Comparison of ENCODE assay signal across 22 cellular contexts in genomic region chr22:49303061-49303735, GRCh38.
DNase-seq lines count a peak whose midpoint lies in the region; ATAC-seq and TF ChIP-seq lines count a peak whose summit lies in the region.
"Had no signal": no experiment of that assay in that cellular context is flagged by ENCODE, and none has a peak within 500 bp of the region (broad histone marks: within the 10 kb centered on the region; RNA-seq: fewer than 3 reads in every experiment).

No MANE protein-coding gene starts in this region.

- intact Hi-C loops in activated CD4-positive, alpha-beta memory T cell treated with anti-CD3 and anti-CD28 coated beads for 36 hours (cut with micrococcal nuclease), result no loop called here

- H3K36me3 ChIP-seq in GM23338 (ENCODE audit: insufficient read depth), result no peaks in the 10 kb centered on the region
- H3K36me3 ChIP-seq: BE2C, brain microvascular endothelial cell, tibial nerve, WERI-Rb-1 had no signal

- no peaks in the 10 kb centered on the region for H3K27me3 Mint-ChIP-seq in activated CD4-positive, alpha-beta memory T cell treated with anti-CD3 and anti-CD28 coated beads, Interleukin-2, amount 10 ng/mL, durations not matched to agents 7 days and 5 days
- H3K27me3 Mint-ChIP-seq in activated CD4-positive, alpha-beta memory T cell treated with anti-CD3 and anti-CD28 coated beads for 36 hours, result peaks cover 18% of the 10 kb centered on the region
- H3K27me3 Mint-ChIP-seq in GM23338 (ENCODE audit: insufficient read depth, low read depth, poor library complexity), result peaks cover 12% of the 10 kb centered on the region
- H3K27me3 Mint-ChIP-seq in endothelial cell (ENCODE audit: unreplicated experiment), result peaks cover 6% of the 10 kb centered on the region

- H3K79me2 ChIP-seq in GM23338 (replicated peaks; ENCODE audit: insufficient read depth), result no peaks in the 10 kb centered on the region
- H3K79me2 ChIP-seq: parathyroid adenoma had no signal

- no peak overlapping the region for H2AFZ ChIP-seq in GM23338
- H2AFZ ChIP-seq: parathyroid adenoma had no signal

- ATAC-seq in GM23338, result no peak
- ATAC-seq in GM21528 (IDR thresholded peaks at IDR 0.05; ENCODE audit: low FRiP score, unreplicated experiment), result no peak
- ATAC-seq: activated naive CD8-positive, alpha-beta T cell treated with anti-CD3 and anti-CD28 coated beads, Interleukin-2, amount 50 U/mL, for 24 hours; activated T-helper 17 cell treated with anti-CD3 and anti-CD28 coated beads, Interleukin-2, amount 50 U/mL, for 72 hours had no signal

- no peak overlapping the region for H3K27ac Mint-ChIP-seq in activated CD4-positive, alpha-beta memory T cell treated with anti-CD3 and anti-CD28 coated beads, Interleukin-2, amount 10 ng/mL, durations not matched to agents 7 days and 5 days
- no peak overlapping the region for H3K27ac Mint-ChIP-seq in activated CD4-positive, alpha-beta memory T cell treated with anti-CD3 and anti-CD28 coated beads for 36 hours
- H3K27ac Mint-ChIP-seq in GM23338 (peak overlapping the region; percentile 37; the same call in 1 of the 2 replicates), endothelial cell (ENCODE audit: unreplicated experiment) (peak overlapping the region; percentile 36)
- H3K27ac Mint-ChIP-seq: activated naive CD8-positive, alpha-beta T cell treated with anti-CD3 and anti-CD28 coated beads, Interleukin-2, amount 50 U/mL, for 24 hours; activated T-helper 17 cell treated with anti-CD3 and anti-CD28 coated beads, Interleukin-2, amount 50 U/mL, for 72 hours; HFFc6; immature natural killer cell; T-helper 2 cell treated with Interferon-gamma antibody and Interleukin-4, amounts not matched to agents 5 μg/mL and 100 μg/mL, for 36 hours had no signal

- H3K36me3 Mint-ChIP-seq in activated CD4-positive, alpha-beta memory T cell treated with anti-CD3 and anti-CD28 coated beads, Interleukin-2, amount 10 ng/mL, durations not matched to agents 7 days and 5 days (ENCODE audit: low read depth), result no peaks in the 10 kb centered on the region
- H3K36me3 Mint-ChIP-seq in activated CD4-positive, alpha-beta memory T cell treated with anti-CD3 and anti-CD28 coated beads for 36 hours, result no peaks in the 10 kb centered on the region
- no peaks in the 10 kb centered on the region for H3K36me3 Mint-ChIP-seq in GM23338 (ENCODE audit: low read depth)
- H3K36me3 Mint-ChIP-seq in endothelial cell (ENCODE audit: low read depth, unreplicated experiment), result no peaks in the 10 kb centered on the region
- H3K36me3 Mint-ChIP-seq: immature natural killer cell had no signal

- no peak overlapping the region for H3K4me2 ChIP-seq in GM23338

- TF ChIP-seq CTCF in GM23338 (conservative IDR thresholded peaks at IDR 0.05; ENCODE audit: low read depth in 2 of 2) (no peak), endothelial cell (IDR thresholded peaks at IDR 0.05; ENCODE audit: unreplicated experiment) (no peak)

- peak; percentile 14 for DNase-seq in activated CD4-positive, alpha-beta memory T cell treated with anti-CD3 and anti-CD28 coated beads, Interleukin-2, amount 10 ng/mL, durations not matched to agents 7 days and 5 days
- no peak for DNase-seq in activated CD4-positive, alpha-beta memory T cell treated with anti-CD3 and anti-CD28 coated beads for 36 hours
- no peak for DNase-seq in GM23338 (ENCODE audit: low spot score)
- DNase-seq in endothelial cell (ENCODE audit: low spot score), result no peak
- DNase-seq in stimulated activated CD8-positive, alpha-beta memory T cell treated with anti-CD3 and anti-CD28 coated beads, Interleukin-4, amount 100 ng/mL, for 48 hours, result peak; percentile 2
- DNase-seq in germinal center (ENCODE audit: low spot score), result no peak
- no peak for DNase-seq in NCI-H2107 (lab: John Stamatoyannopoulos, UW)
- DNase-seq: activated naive CD8-positive, alpha-beta T cell treated with anti-CD3 and anti-CD28 coated beads, Interleukin-2, amount 50 U/mL, for 24 hours; BE2C; brain microvascular endothelial cell; EL; HFFc6; immature natural killer cell; NCI-H1092 treated with DMSO at 0.1 percent for 48 hours; NCI-H2029; stimulated activated naive CD4-positive, alpha-beta T cell; WERI-Rb-1 had no signal

- no peaks in the 10 kb centered on the region for H3K4me1 Mint-ChIP-seq in activated CD4-positive, alpha-beta memory T cell treated with anti-CD3 and anti-CD28 coated beads, Interleukin-2, amount 10 ng/mL, durations not matched to agents 7 days and 5 days
- no peaks in the 10 kb centered on the region for H3K4me1 Mint-ChIP-seq in activated CD4-positive, alpha-beta memory T cell treated with anti-CD3 and anti-CD28 coated beads for 36 hours (ENCODE audit: low read depth)
- H3K4me1 Mint-ChIP-seq in GM23338 (no peaks in the 10 kb centered on the region), endothelial cell (ENCODE audit: unreplicated experiment) (peaks cover 5% of the 10 kb centered on the region)
- H3K4me1 Mint-ChIP-seq: activated naive CD8-positive, alpha-beta T cell treated with anti-CD3 and anti-CD28 coated beads, Interleukin-2, amount 50 U/mL, for 24 hours; activated T-helper 17 cell treated with anti-CD3 and anti-CD28 coated beads, Interleukin-2, amount 50 U/mL, for 72 hours; immature natural killer cell had no signal

- no peaks in the 10 kb centered on the region for H4K20me1 ChIP-seq in GM23338 (replicated peaks; ENCODE audit: insufficient read depth)

- H3K4me1 ChIP-seq in GM23338 (ENCODE audit: insufficient read depth), result no peaks in the 10 kb centered on the region
- H3K4me1 ChIP-seq: BE2C, parathyroid adenoma had no signal

- no peak overlapping the region for H3K4me3 Mint-ChIP-seq in activated CD4-positive, alpha-beta memory T cell treated with anti-CD3 and anti-CD28 coated beads, Interleukin-2, amount 10 ng/mL, durations not matched to agents 7 days and 5 days
- H3K4me3 Mint-ChIP-seq in activated CD4-positive, alpha-beta memory T cell treated with anti-CD3 and anti-CD28 coated beads for 36 hours, result no peak overlapping the region
- H3K4me3 Mint-ChIP-seq in GM23338 (no peak overlapping the region; the same call in 2 of the 3 replicates), endothelial cell (ENCODE audit: unreplicated experiment) (peak overlapping the region; percentile 15)
- H3K4me3 Mint-ChIP-seq: activated naive CD8-positive, alpha-beta T cell treated with anti-CD3 and anti-CD28 coated beads, Interleukin-2, amount 50 U/mL, for 24 hours; activated T-helper 17 cell treated with anti-CD3 and anti-CD28 coated beads, Interleukin-2, amount 50 U/mL, for 72 hours; HFFc6; immature natural killer cell; T-helper 2 cell treated with Interferon-gamma antibody and Interleukin-4, amounts not matched to agents 5 μg/mL and 100 μg/mL, for 36 hours had no signal

- POLR2A ChIA-PET in activated CD4-positive, alpha-beta memory T cell treated with anti-CD3 and anti-CD28 coated beads, Interleukin-2, amount 10 ng/mL, durations not matched to agents 7 days and 5 days (lab: Charles Lee), result no interaction called here
- POLR2A ChIA-PET in activated CD4-positive, alpha-beta memory T cell treated with anti-CD3 and anti-CD28 coated beads for 36 hours (lab: Charles Lee), result no interaction called here

- H3K27ac ChIP-seq in GM23338 (ENCODE audit: low read depth), result no peak overlapping the region
- H3K27ac ChIP-seq: brain microvascular endothelial cell, parathyroid adenoma, tibial nerve, WERI-Rb-1 had no signal

- CTCF ChIA-PET in activated CD4-positive, alpha-beta memory T cell treated with anti-CD3 and anti-CD28 coated beads, Interleukin-2, amount 10 ng/mL, durations not matched to agents 7 days and 5 days (lab: Charles Lee), result interaction anchor here (0.5 kb wide), 1 partner anchor 1640 kb away, joined by 4 read pairs; no protein-coding TSS in a partner anchor
- CTCF ChIA-PET in activated CD4-positive, alpha-beta memory T cell treated with anti-CD3 and anti-CD28 coated beads for 36 hours (lab: Charles Lee), result interaction anchor here (3.7 kb wide), 1 partner anchor 256 kb away, joined by 28 read pairs; no protein-coding TSS in a partner anchor

- H3K27me3 ChIP-seq in GM23338 (ENCODE audit: insufficient read depth), result no peaks in the 10 kb centered on the region
- H3K27me3 ChIP-seq: BE2C, brain microvascular endothelial cell had no signal

- no peak overlapping the region for H3K4me3 ChIP-seq in GM23338
- H3K4me3 ChIP-seq: tibial nerve had no signal

- no peaks in the 10 kb centered on the region for H3K9me2 ChIP-seq in GM23338 (ENCODE audit: insufficient read depth)

- H3F3A ChIP-seq in GM23338 (replicated peaks; ENCODE audit: low read depth), result no peaks in the 10 kb centered on the region

- H3K9me3 Mint-ChIP-seq in activated CD4-positive, alpha-beta memory T cell treated with anti-CD3 and anti-CD28 coated beads, Interleukin-2, amount 10 ng/mL, durations not matched to agents 7 days and 5 days, result no peaks in the 10 kb centered on the region
- H3K9me3 Mint-ChIP-seq in activated CD4-positive, alpha-beta memory T cell treated with anti-CD3 and anti-CD28 coated beads for 36 hours, result no peaks in the 10 kb centered on the region
- H3K9me3 Mint-ChIP-seq in GM23338 (no peaks in the 10 kb centered on the region; the same call in 2 of the 3 replicates), endothelial cell (ENCODE audit: unreplicated experiment) (no peaks in the 10 kb centered on the region)
- H3K9me3 Mint-ChIP-seq: activated naive CD8-positive, alpha-beta T cell treated with anti-CD3 and anti-CD28 coated beads, Interleukin-2, amount 50 U/mL, for 24 hours; activated T-helper 17 cell treated with anti-CD3 and anti-CD28 coated beads, Interleukin-2, amount 50 U/mL, for 72 hours; immature natural killer cell; T-helper 2 cell treated with Interferon-gamma antibody and Interleukin-4, amounts not matched to agents 5 μg/mL and 100 μg/mL, for 36 hours had no signal

TF ChIP-seq in GM23338, 12 proteins besides CTCF, POLR2A, EP300 and RAD21:
- TF ChIP-seq ZNF331 (CRISPR knock-in tag; IDR thresholded peaks at IDR 0.05; ENCODE audit: low read depth), result no peak
- no peak for TF ChIP-seq CREB1 (CRISPR knock-in tag; IDR thresholded peaks at IDR 0.05; ENCODE audit: low read depth)
- no peak for TF ChIP-seq ETS1 (IDR thresholded peaks at IDR 0.05)

Comparison
In these comparisons a context has a peak if more than half of its experiments do, and no peak if none do; other contexts are left out.
1. DNase-seq: peak in activated CD4-positive, alpha-beta memory T cell treated with anti-CD3 and anti-CD28 coated beads, Interleukin-2, amount 10 ng/mL, durations not matched to agents 7 days and 5 days (single experiment) and stimulated activated CD8-positive, alpha-beta memory T cell treated with anti-CD3 and anti-CD28 coated beads, Interleukin-4, amount 100 ng/mL, for 48 hours (single experiment); none in activated CD4-positive, alpha-beta memory T cell treated with anti-CD3 and anti-CD28 coated beads for 36 hours (single experiment), GM23338 (single experiment), endothelial cell (single experiment), germinal center (single experiment) and NCI-H2107 (single experiment).
2. H3K27ac Mint-ChIP-seq: peak in GM23338 (single experiment) and endothelial cell (single experiment); none in activated CD4-positive, alpha-beta memory T cell treated with anti-CD3 and anti-CD28 coated beads, Interleukin-2, amount 10 ng/mL, durations not matched to agents 7 days and 5 days (single experiment) and activated CD4-positive, alpha-beta memory T cell treated with anti-CD3 and anti-CD28 coated beads for 36 hours (single experiment).